Comparison of ENCODE assay signal across 8 cellular contexts in genomic region chr1:25549273-25550154, GRCh38. TPM values are rescaled to one million over a fixed set of nuclear protein-coding genes. Genes with fewer than 3 reads are reported as not detected.
DNase-seq lines count a peak whose midpoint lies in the region; ATAC-seq and TF ChIP-seq lines count a peak whose summit lies in the region.

No MANE protein-coding gene starts in this region.

- POLR2A ChIA-PET in naive thymus-derived CD8-positive, alpha-beta T cell (lab: Charles Lee): interaction anchor here (0.7 to 28.6 kb wide), 9 partner anchors 11 to 302 kb away, joined by 3 to 1000 read pairs (median 4); partner anchors contain the start of gene RSRP1

- no peaks in the 10 kb centered on the region for H3K27me3 ChIP-seq in transverse colon

- DNase-seq in GDM1 (lab: John Stamatoyannopoulos, UW) (peak; percentile 84), KG1 (lab: John Stamatoyannopoulos, UW) (peak; percentile 78), transverse colon (peak; percentile 92), DMS79 (lab: John Stamatoyannopoulos, UW) (no peak)
- peak; percentile 43 to 61 (median 58) for DNase-seq in activated CD4-positive, CD25-positive, alpha-beta regulatory T cell (lab: John Stamatoyannopoulos, UW)
- DNase-seq in central memory CD4-positive, alpha-beta T cell: peak; percentile 78
- peak in 9 of 10 donors; percentile 61 to 87 (median 70) for DNase-seq in naive thymus-derived CD8-positive, alpha-beta T cell

- no peak overlapping the region for H3K4me3 ChIP-seq in transverse colon

- peaks cover 35 to 54% (median 41%) of the 10 kb centered on the region in 4 donors for H3K4me1 ChIP-seq in transverse colon

- in situ Hi-C loops in transverse colon (cut with MboI; ENCODE audit: low pct_ligation_motif_present in 1 of 4, low pct_unique_long_range_greater_than_20kb in 1 of 4, low sequenced_read_pairs in 3 of 4): no loop called here

- no peak for TF ChIP-seq EP300 in transverse colon (IDR thresholded peaks at IDR 0.05; ENCODE audit: low read depth)

- WGBS in transverse colon (ENCODE audit: low coverage in 1 of 2), 2 donors: 43% methylated on average over 17 of the region's 19 CpGs; no CpG with 5 or more reads in 1 of the 2 donors

- intact Hi-C loops in transverse colon (cut with DNase I; ENCODE audit: low total_unique reads): no loop called here

- H3K27ac ChIP-seq in transverse colon: peak overlapping the region; percentile 81 to 90 (median 86)

- H3K4me1 Mint-ChIP-seq in naive thymus-derived CD8-positive, alpha-beta T cell: peaks cover 58 to 98% (median 94%) of the 10 kb centered on the region in 4 donors

- TF ChIP-seq CTCF in transverse colon (IDR thresholded peaks at IDR 0.05): no peak

- H3K36me3 Mint-ChIP-seq in naive thymus-derived CD8-positive, alpha-beta T cell: peaks cover 0 to 11% (median 6%) of the 10 kb centered on the region in 3 donors

- peak overlapping the region; percentile 89 to 99 (median 96) for H3K27ac Mint-ChIP-seq in naive thymus-derived CD8-positive, alpha-beta T cell

- H3K27me3 Mint-ChIP-seq in naive thymus-derived CD8-positive, alpha-beta T cell: no peaks in the 10 kb centered on the region

- peak; percentile 90 for ATAC-seq in GM21723 (IDR thresholded peaks at IDR 0.05; ENCODE audit: unreplicated experiment)
- peak; percentile 91 to 96 for ATAC-seq in naive thymus-derived CD8-positive, alpha-beta T cell

- no peaks in the 10 kb centered on the region for H3K36me3 ChIP-seq in transverse colon

- H3K9me3 ChIP-seq in transverse colon: no peaks in the 10 kb centered on the region

- H3K9me3 Mint-ChIP-seq in naive thymus-derived CD8-positive, alpha-beta T cell: no peaks in the 10 kb centered on the region

- TF ChIP-seq POLR2A in transverse colon (IDR thresholded peaks at IDR 0.05): peak; percentile 46

- H3K4me3 Mint-ChIP-seq in naive thymus-derived CD8-positive, alpha-beta T cell: peak overlapping the region; percentile 73 to 99 (median 86)

RNA-seq across cellular contexts. Expression of gene LDLRAP1, which starts 6.1 kb away (rescaled TPM):
- total RNA-seq in naive thymus-derived CD8-positive, alpha-beta T cell: 100 to 1,000 TPM; 361 to 364 TPM
- 100 to 1,000 TPM; 387 to 877 (median 421) TPM for polyA plus RNA-seq in naive thymus-derived CD8-positive, alpha-beta T cell
- 10 to 100 TPM; 24.9 to 75.6 (median 37.8) TPM for total RNA-seq in transverse colon

Comparison
In these comparisons a context has a peak if more than half of its experiments do, and no peak if none do; other contexts are left out.
1. RNA of gene LDLRAP1, which starts 6.1 kb away (total RNA-seq): 361 to 364 TPM in naive thymus-derived CD8-positive, alpha-beta T cell; 24.9 to 75.6 TPM in transverse colon; every median in the first group is over 4 times any median in the second.